1 cellular context compared by ENCODE assay signal in genomic region chr7:30041526-30042269, GRCh38.
TF ChIP-seq lines count a peak whose summit lies in the region.

No MANE protein-coding gene starts in this region.

TF ChIP-seq in H1, 55 proteins besides CTCF, POLR2A, EP300 and RAD21:
- no peak for TF ChIP-seq MAFK (IDR thresholded peaks at IDR 0.05; ENCODE audit: low read depth, low read length)
- TF ChIP-seq POU5F1 (IDR thresholded peaks at IDR 0.05; ENCODE audit: low read depth, low read length), result no peak
- no peak for TF ChIP-seq YY1 (IDR thresholded peaks at IDR 0.05; ENCODE audit: low read depth, low read length)
- no peak for TF ChIP-seq CREB1 (IDR thresholded peaks at IDR 0.05)
- TF ChIP-seq GTF2F1 (IDR thresholded peaks at IDR 0.05; ENCODE audit: borderline replicate concordance, low read depth, low read length), result no peak
- no peak for TF ChIP-seq SIRT6 (IDR thresholded peaks at IDR 0.05; ENCODE audit: low read length)
- TF ChIP-seq BRCA1 (IDR thresholded peaks at IDR 0.05; ENCODE audit: low read depth, low read length), result no peak
- no peak for TF ChIP-seq SP1 (IDR thresholded peaks at IDR 0.05; ENCODE audit: low read depth, low read length)
- TF ChIP-seq EZH2 (IDR thresholded peaks at IDR 0.05; ENCODE audit: low read depth, low read length, severe bottlenecking), result no peak
- TF ChIP-seq POLR2AphosphoS5 (IDR thresholded peaks at IDR 0.05; ENCODE audit: low read depth, low read length), result no peak
- TF ChIP-seq KDM4A (IDR thresholded peaks at IDR 0.05; ENCODE audit: low read depth, low read length, severe bottlenecking), result no peak
- TF ChIP-seq RXRA (IDR thresholded peaks at IDR 0.05; ENCODE audit: insufficient read depth, low read depth, low read length), result no peak
- TF ChIP-seq BACH1 (IDR thresholded peaks at IDR 0.05; ENCODE audit: low read length), result no peak
